In genomic region chr7:38178004-38178694, GRCh38 we compare ENCODE assay signal across 8 cellular contexts. TPM values are rescaled to one million over a fixed set of nuclear protein-coding genes. Genes with fewer than 3 reads are reported as not detected.
DNase-seq lines count a peak whose midpoint lies in the region; ATAC-seq, FAIRE-seq and TF ChIP-seq lines count a peak whose summit lies in the region.

A gene with protein sequence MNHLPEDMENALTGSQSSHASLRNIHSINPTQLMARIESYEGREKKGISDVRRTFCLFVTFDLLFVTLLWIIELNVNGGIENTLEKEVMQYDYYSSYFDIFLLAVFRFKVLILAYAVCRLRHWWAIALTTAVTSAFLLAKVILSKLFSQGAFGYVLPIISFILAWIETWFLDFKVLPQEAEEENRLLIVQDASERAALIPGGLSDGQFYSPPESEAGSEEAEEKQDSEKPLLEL (plus strand): TSS chr7:38178245. CDS start chr7:38207505, 29,260 bp downstream.

- H3K27ac ChIP-seq in KOPT-K1 (ENCODE audit: low read depth, low read length, poor library complexity, severe bottlenecking) = peak within 1 kb of the TSS; percentile 74
- H3K27ac ChIP-seq in esophagus muscularis mucosa (replicated peaks in 1 of 4) = peak within 1 kb of the TSS; percentile 91 to 95 (median 92)
- peak within 1 kb of the TSS; percentile 90 for H3K27ac ChIP-seq in muscle layer of duodenum (ENCODE audit: low read length)

- H3K4me1 ChIP-seq in esophagus muscularis mucosa = peaks cover 17 to 48% (median 45%) of the 10 kb centered on the region in 4 donors
- H3K4me1 ChIP-seq in muscle layer of duodenum (ENCODE audit: control insufficient read depth in 1 of 2, insufficient read depth in 2 of 2, low read length in 2 of 2) = peaks cover 7 to 24% of the 10 kb centered on the region in 2 donors

- TF ChIP-seq POLR2A in esophagus muscularis mucosa (IDR thresholded peaks at IDR 0.05; ENCODE audit: low read depth) = peak; percentile 72

- H3K4me3 ChIP-seq in esophagus muscularis mucosa (peak within 1 kb of the TSS; percentile 74 to 92 (median 77)), muscle layer of duodenum (ENCODE audit: low read depth in 1 of 2, low read length in 2 of 2) (peak within 1 kb of the TSS; percentile 71 to 90)

- H3K27me3 ChIP-seq in esophagus muscularis mucosa (no peaks in the 10 kb centered on the region), muscle layer of duodenum (ENCODE audit: low read depth, low read length) (no peaks in the 10 kb centered on the region)

- peak; percentile 97 for DNase-seq in DMS79 treated with DMSO at 0.1 percent for 48 hours (lab: John Stamatoyannopoulos, UW)
- peak; percentile 100 for DNase-seq in RCC 7860 (ENCODE audit: low spot score)
- DNase-seq in activated T-cell treated with anti-CD3 and anti-CD28 coated beads, Interleukin-2, amount 50 U/mL, for 72 hours = peak; percentile 90 to 93
- peak; percentile 99 for DNase-seq in esophagus muscularis mucosa (ENCODE audit: extremely low spot score)
- DNase-seq in stimulated activated CD8-positive, alpha-beta memory T cell treated with anti-CD3 and anti-CD28 coated beads, Interleukin-7, amount 100 ng/mL, for 4 hours (ENCODE audit: low read depth in 2 of 2) = peak; percentile 84 to 86

- H3K27me3 Mint-ChIP-seq in activated T-cell treated with anti-CD3 and anti-CD28 coated beads, Interleukin-2, amount 50 U/mL, for 72 hours (ENCODE audit: low read depth) = peaks cover 11% of the 10 kb centered on the region

- TF ChIP-seq CTCF in esophagus muscularis mucosa (IDR thresholded peaks at IDR 0.05) = no peak

- peak within 1 kb of the TSS; percentile 90 for H3K27ac Mint-ChIP-seq in activated T-cell treated with anti-CD3 and anti-CD28 coated beads, Interleukin-2, amount 50 U/mL, for 72 hours

- peaks cover 0 to 3% of the 10 kb centered on the region in 2 donors for H3K36me3 Mint-ChIP-seq in activated T-cell treated with anti-CD3 and anti-CD28 coated beads, Interleukin-2, amount 50 U/mL, for 72 hours (ENCODE audit: insufficient read depth in 2 of 2)

- peak within 1 kb of the TSS; percentile 86 to 98 for H3K4me3 Mint-ChIP-seq in activated T-cell treated with anti-CD3 and anti-CD28 coated beads, Interleukin-2, amount 50 U/mL, for 72 hours

- FAIRE-seq in RCC 7860 (lab: Jason Lieb, UNC) = peak; percentile 90

- WGBS in esophagus muscularis mucosa = 0% methylated on average over 24 of the region's 51 CpGs

- TF ChIP-seq EP300 in esophagus muscularis mucosa (IDR thresholded peaks at IDR 0.05) = no peak

- ATAC-seq in GM21786 (IDR thresholded peaks at IDR 0.05; ENCODE audit: unreplicated experiment) = peak; percentile 99
- ATAC-seq in activated T-cell treated with anti-CD3 and anti-CD28 coated beads, Interleukin-2, amount 50 U/mL, for 72 hours (replicated peaks in 1 of 2) = peak; percentile 98

- H3K9me3 Mint-ChIP-seq in activated T-cell treated with anti-CD3 and anti-CD28 coated beads, Interleukin-2, amount 50 U/mL, for 72 hours = no peaks in the 10 kb centered on the region

- intact Hi-C loops in esophagus muscularis mucosa (cut with DNase I) = no loop called here

- peaks cover 59% of the 10 kb centered on the region for H3K4me1 Mint-ChIP-seq in activated T-cell treated with anti-CD3 and anti-CD28 coated beads, Interleukin-2, amount 50 U/mL, for 72 hours (ENCODE audit: low read depth)

- H3K9me3 ChIP-seq in KOPT-K1 (ENCODE audit: insufficient read depth, low read length, poor library complexity, severe bottlenecking) (peaks cover 2% of the 10 kb centered on the region), esophagus muscularis mucosa (no peaks in the 10 kb centered on the region), muscle layer of duodenum (ENCODE audit: control insufficient read depth in 1 of 2, low read length in 2 of 2) (no peaks in the 10 kb centered on the region)

- 0 out of 2 replicates have a peak, but pooled peaks cover 5% of the 10 kb centered on the region for H3K36me3 ChIP-seq in KOPT-K1 (ENCODE audit: insufficient read depth, low read length)
- no peaks in the 10 kb centered on the region for H3K36me3 ChIP-seq in esophagus muscularis mucosa
- no peaks in the 10 kb centered on the region for H3K36me3 ChIP-seq in muscle layer of duodenum (ENCODE audit: control insufficient read depth in 1 of 2, insufficient read depth in 2 of 2, low read length in 2 of 2)

RNA-seq across cellular contexts. Expression of the gene that starts here (rescaled TPM):
- total RNA-seq in activated T-cell treated with anti-CD3 and anti-CD28 coated beads, Interleukin-2, amount 50 U/mL, for 72 hours = 10 to 100 TPM; 25.8 to 26.7 TPM
- total RNA-seq in esophagus muscularis mucosa = 10 to 100 TPM; 29.2 to 56.1 (median 48.4) TPM

Comparison
In these comparisons a context has a peak if more than half of its experiments do, and no peak if none do; other contexts are left out.
1. Peak in every context shown above with its lines: DNase-seq, ATAC-seq, H3K4me3 ChIP-seq and H3K27ac ChIP-seq.